In the genomic region with DNA sequence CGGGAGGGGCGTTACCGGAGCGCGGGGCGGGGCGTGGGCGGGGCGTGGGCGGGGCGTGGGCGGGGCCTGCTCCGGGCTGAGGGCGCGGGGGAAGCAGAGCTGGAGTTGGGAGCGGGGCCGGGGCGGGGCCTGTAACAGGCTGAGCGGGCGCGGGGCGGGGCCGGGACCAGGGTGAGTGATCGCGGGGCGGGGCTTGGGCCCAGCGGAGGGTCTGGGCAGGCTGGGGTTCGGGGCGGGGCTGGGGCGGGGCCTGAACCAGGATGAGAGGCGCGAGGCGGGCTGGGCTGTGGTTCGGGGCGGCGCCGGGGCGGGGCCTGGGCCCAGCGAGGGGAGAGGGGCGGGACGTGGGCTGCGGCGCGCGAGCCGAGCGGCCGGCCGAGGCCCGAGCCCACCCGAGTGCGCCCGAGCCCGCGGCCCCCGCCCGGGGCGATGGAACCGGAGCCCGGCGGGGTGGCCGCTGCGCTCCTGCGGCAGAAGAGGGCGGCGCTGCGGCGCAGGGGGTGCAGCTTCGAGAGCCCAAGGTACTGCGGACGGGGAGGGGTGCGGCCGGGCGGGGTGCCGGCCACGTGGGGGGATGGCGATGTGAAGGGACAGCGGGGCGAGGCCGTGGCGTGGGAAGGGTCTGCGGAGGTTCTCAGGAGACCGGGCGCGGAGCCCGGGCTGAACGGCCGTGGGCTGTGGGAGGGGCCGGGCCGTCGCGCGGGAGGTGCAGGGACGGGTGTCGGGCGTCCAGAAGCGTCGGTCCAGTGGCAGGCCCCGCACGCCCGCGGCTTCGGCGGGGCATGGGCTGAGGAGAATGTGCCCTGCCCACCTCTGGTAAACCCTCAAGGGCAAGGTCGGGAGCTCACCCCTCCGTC, we compare ENCODE assay signal across 7 cellular contexts. TPM values are rescaled to one million over a fixed set of nuclear protein-coding genes. Genes with fewer than 3 reads are reported as not detected.
DNase-seq lines count a peak whose midpoint lies in the region; ATAC-seq lines count a peak whose summit lies in the region.

No MANE protein-coding gene starts in this region.

- DNase-seq in NCI-H226: peak; percentile 68
- DNase-seq in activated CD4-positive, alpha-beta T cell treated with anti-CD3 and anti-CD28 coated beads for 24 hours (ENCODE audit: low read depth in 2 of 2): peak; percentile 91 to 93
- DNase-seq in cerebellum (ENCODE audit: low spot score): peak; percentile 100
- peak; percentile 64 for DNase-seq in kidney glomerular epithelial cell (lab: John Stamatoyannopoulos, UW)
- peak; percentile 86 to 89 for DNase-seq in stimulated activated CD4-positive, alpha-beta T cell treated with anti-CD3 and anti-CD28 coated beads, Interleukin-15, amount 100 ng/mL, for 1 hour (ENCODE audit: low read depth in 1 of 2, low spot score in 1 of 2)

- peak; percentile 28 for ATAC-seq in GM18520 (IDR thresholded peaks at IDR 0.05; ENCODE audit: unreplicated experiment)
- ATAC-seq in HG03097 (IDR thresholded peaks at IDR 0.05; ENCODE audit: low FRiP score, unreplicated experiment): peak; percentile 40

RNA-seq across cellular contexts. Expression of gene GARNL3, which starts 39.5 kb away (rescaled TPM):
- 87.7 TPM for total RNA-seq in cerebellum

Comparison
In these comparisons a context has a peak if more than half of its experiments do, and no peak if none do; other contexts are left out.
1. Peak in every context shown above with its lines: DNase-seq and ATAC-seq.